Comparison of ENCODE assay signal across 9 cellular contexts in the genomic region with DNA sequence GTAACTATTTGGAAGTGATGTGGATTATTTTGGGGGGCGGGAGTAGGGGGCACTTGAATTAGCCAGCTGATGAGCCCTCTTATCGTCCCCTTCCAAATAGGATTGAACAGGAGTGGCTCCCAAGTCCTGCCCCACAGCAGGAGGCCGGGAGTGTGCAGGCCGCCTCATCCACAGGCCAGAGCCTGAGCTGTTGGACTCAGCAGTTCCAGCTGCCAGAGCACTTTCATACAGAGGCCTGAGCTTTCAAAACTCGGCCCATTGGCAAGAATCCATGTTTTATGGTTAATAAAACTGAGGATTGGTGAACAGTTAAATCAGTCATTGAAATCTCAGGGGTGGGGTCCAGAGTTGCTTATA. TPM values are rescaled to one million over a fixed set of nuclear protein-coding genes. Genes with fewer than 3 reads are reported as not detected.
DNase-seq lines count a peak whose midpoint lies in the region; ATAC-seq, FAIRE-seq and TF ChIP-seq lines count a peak whose summit lies in the region.
"Had no signal": no experiment of that assay in that cellular context is flagged by ENCODE, and none has a peak within 500 bp of the region (broad histone marks: within the 10 kb centered on the region; RNA-seq: fewer than 3 reads in every experiment).

No MANE protein-coding gene starts in this region.

- peaks cover 97% of the 10 kb centered on the region for H3K4me1 Mint-ChIP-seq in CD4-positive, alpha-beta T cell (ENCODE audit: low read depth)

- H3K36me3 ChIP-seq in SJCRH30 (peaks cover 6% of the 10 kb centered on the region; the same call in 1 of the 2 replicates), esophagus squamous epithelium (peaks cover 4 to 34% (median 10%) of the 10 kb centered on the region in 3 donors), parathyroid adenoma (ENCODE audit: control insufficient read depth, insufficient read depth, low read length) (no peaks in the 10 kb centered on the region)

- no peak for TF ChIP-seq POLR2A in esophagus squamous epithelium (IDR thresholded peaks at IDR 0.05)

- peak overlapping the region; percentile 84 for H3K4me3 Mint-ChIP-seq in CD4-positive, alpha-beta T cell

- WGBS in esophagus squamous epithelium, 2 donors = 30 to 39% methylated on average over 2 to 4 of the region's 5 CpGs

- no peak for ATAC-seq in CD4-positive, alpha-beta T cell (ENCODE audit: poor library complexity)
- ATAC-seq in HG03460 (IDR thresholded peaks at IDR 0.05; ENCODE audit: unreplicated experiment) (no peak), GM18873 (IDR thresholded peaks at IDR 0.05; ENCODE audit: low FRiP score, unreplicated experiment) (no peak), GM21786 (IDR thresholded peaks at IDR 0.05; ENCODE audit: unreplicated experiment) (no peak)

- H3K27me3 ChIP-seq in CD4-positive, alpha-beta T cell (ENCODE audit: control insufficient read depth, insufficient read depth, low read length) = no peaks in the 10 kb centered on the region
- H3K27me3 ChIP-seq in SJCRH30 (no peaks in the 10 kb centered on the region), esophagus squamous epithelium (no peaks in the 10 kb centered on the region), parathyroid adenoma (ENCODE audit: control insufficient read depth, insufficient read depth, low read length) (no peaks in the 10 kb centered on the region)

- peaks cover 5% of the 10 kb centered on the region for H3K79me2 ChIP-seq in parathyroid adenoma

- FAIRE-seq in frontal cortex (lab: Jason Lieb, UNC) = no peak

- H3K4me3 ChIP-seq in SJCRH30 (peak overlapping the region; percentile 26), esophagus squamous epithelium (no peak overlapping the region), parathyroid adenoma (ENCODE audit: low read depth, low read length) (no peak overlapping the region)

- no peak overlapping the region for H3K4me2 ChIP-seq in parathyroid adenoma (ENCODE audit: low read length)

- CTCF ChIA-PET in CD4-positive, alpha-beta T cell (lab: Charles Lee) = interaction anchor here (0.7 to 1.0 kb wide), 2 partner anchors 50 to 118 kb away, joined by 3 read pairs; no protein-coding TSS in a partner anchor

- H3K9me3 Mint-ChIP-seq in CD4-positive, alpha-beta T cell = no peaks in the 10 kb centered on the region

- H3K4me1 ChIP-seq in SJCRH30 (peaks cover 13% of the 10 kb centered on the region), esophagus squamous epithelium (peaks cover 11 to 75% (median 35%) of the 10 kb centered on the region in 3 donors), parathyroid adenoma (peaks cover 3% of the 10 kb centered on the region)

- no peaks in the 10 kb centered on the region for H3K9me3 ChIP-seq in CD4-positive, alpha-beta T cell (ENCODE audit: control insufficient read depth, low read length)
- H3K9me3 ChIP-seq in SJCRH30 (replicated peaks) (no peaks in the 10 kb centered on the region), esophagus squamous epithelium (no peaks in the 10 kb centered on the region), parathyroid adenoma (ENCODE audit: control insufficient read depth, low read length) (no peaks in the 10 kb centered on the region)

- H2AFZ ChIP-seq in parathyroid adenoma = no peak overlapping the region

- no peak for TF ChIP-seq CTCF in CD4-positive, alpha-beta T cell (IDR thresholded peaks at IDR 0.05)
- TF ChIP-seq CTCF in esophagus squamous epithelium (IDR thresholded peaks at IDR 0.05) (no peak), parathyroid adenoma (IDR thresholded peaks at IDR 0.05) (no peak)

- intact Hi-C loops in CD4-positive, alpha-beta T cell (cut with DNase I, micrococcal nuclease) = loop anchor here (1.0 to 10.0 kb wide), 5 partner anchors 18 to 736 kb away; no protein-coding TSS in a partner anchor
- intact Hi-C loops in esophagus squamous epithelium (cut with DNase I) = no loop called here

- no peak overlapping the region for H3K9ac ChIP-seq in parathyroid adenoma

- peaks cover 44% of the 10 kb centered on the region for H3K36me3 Mint-ChIP-seq in CD4-positive, alpha-beta T cell (ENCODE audit: low read depth)

- H3K27ac Mint-ChIP-seq in CD4-positive, alpha-beta T cell = peak overlapping the region; percentile 95

- H3K27me3 Mint-ChIP-seq in CD4-positive, alpha-beta T cell = no peaks in the 10 kb centered on the region

- peak in 2 of 10 experiments; percentile 24 to 25 for DNase-seq in CD4-positive, alpha-beta T cell
- DNase-seq in SJCRH30 (peak; percentile 66 to 74), esophagus squamous epithelium (lab: John Stamatoyannopoulos, UW) (no peak), frontal cortex (ENCODE audit: low spot score in 2 of 2) (no peak)
- DNase-seq: head of caudate nucleus had no signal

- POLR2A ChIA-PET in CD4-positive, alpha-beta T cell (lab: Charles Lee) = interaction anchor here (1.0 to 3.3 kb wide), 5 partner anchors 10 to 23 kb away, joined by 5 to 24 read pairs (median 9); a partner anchor contains a TSS

- H3K27ac ChIP-seq in CD4-positive, alpha-beta T cell (ENCODE audit: low read depth, low read length) = peak overlapping the region; percentile 98
- H3K27ac ChIP-seq in SJCRH30 = peak overlapping the region; percentile 40
- peak overlapping the region; percentile 65 to 93 (median 88) for H3K27ac ChIP-seq in esophagus squamous epithelium
- H3K27ac ChIP-seq in parathyroid adenoma = peak overlapping the region; percentile 6

RNA-seq across cellular contexts. Expression of a gene that starts 9.6 kb away (rescaled TPM):
- 100 to 1,000 TPM; 159 to 161 TPM for total RNA-seq in CD4-positive, alpha-beta T cell
- 11.6 and 13.8 TPM in 2 replicates for total RNA-seq in SJCRH30 (2014; rRNA removed; shearing (Covaris generic))
- 10 to 100 TPM; 12.5 to 95.4 (median 18.8) TPM for total RNA-seq in esophagus squamous epithelium
- 14.3 TPM for total RNA-seq in frontal cortex

RNA-seq across cellular contexts. Expression of a gene that starts 34.5 kb away (rescaled TPM):
- not detected for total RNA-seq in CD4-positive, alpha-beta T cell
- not detected in 2 replicates for total RNA-seq in SJCRH30 (2014; rRNA removed; shearing (Covaris generic))
- total RNA-seq in esophagus squamous epithelium (not detected), frontal cortex (not detected)

Comparison
In these comparisons a context has a peak if more than half of its experiments do, and no peak if none do; other contexts are left out.
1. DNase-seq: peak in SJCRH30 (2 of 2); none in esophagus squamous epithelium (single experiment) and frontal cortex (0 of 2).
2. H3K27ac ChIP-seq: peak in every context shown above with its lines; median percentile 98 in CD4-positive, alpha-beta T cell; 88 in esophagus squamous epithelium; 40 in SJCRH30; 6 in parathyroid adenoma.